In the genomic region with DNA sequence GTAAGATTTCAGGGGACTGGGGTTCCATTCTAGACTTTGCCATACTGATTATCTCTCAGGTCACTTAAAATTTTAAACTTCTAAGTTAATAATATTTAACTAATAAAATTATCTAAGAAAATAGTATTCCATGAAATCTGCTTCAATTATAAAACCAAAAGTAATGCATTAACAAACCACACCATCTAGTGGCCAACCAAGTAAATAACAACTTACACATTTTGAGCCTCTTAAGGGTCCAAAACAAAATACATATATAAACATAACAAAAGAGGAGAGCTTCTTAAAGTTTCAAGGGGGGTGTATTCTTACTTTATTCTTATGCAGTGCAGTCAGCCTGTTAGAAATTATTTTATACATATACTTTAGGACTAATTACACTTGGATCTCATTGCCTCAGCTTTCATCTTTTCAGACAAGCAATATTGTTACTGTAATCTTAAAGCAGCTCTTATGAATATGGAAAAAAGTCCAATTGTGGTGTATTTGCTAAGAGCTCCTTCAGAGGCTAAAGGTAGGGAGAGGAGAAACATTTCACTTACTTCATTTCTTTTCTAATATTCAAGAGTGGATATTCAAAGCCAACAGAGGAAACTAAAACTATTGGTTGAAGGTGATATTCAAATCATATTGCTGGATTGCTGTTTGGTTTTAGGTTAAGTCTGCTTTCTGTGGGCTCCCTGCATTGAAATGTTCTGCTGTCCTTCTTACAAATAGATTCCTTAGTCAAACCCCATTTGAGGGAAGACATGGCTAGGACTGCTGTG, we compare ENCODE assay signal across 1 cellular context.
TF ChIP-seq lines count a peak whose summit lies in the region.

No MANE protein-coding gene starts in this region.

TF ChIP-seq in endothelial cell of umbilical vein, 7 proteins besides CTCF, POLR2A, EP300 and RAD21 (continued from another document):
- no peak for TF ChIP-seq GATA2 (IDR thresholded peaks at IDR 0.05; ENCODE audit: insufficient read depth, insufficient read length, low read depth, low read length)
- no peak for TF ChIP-seq FOS (IDR thresholded peaks at IDR 0.05; ENCODE audit: borderline replicate concordance, insufficient read depth, low read length)
- no peak for TF ChIP-seq EZH2 (IDR thresholded peaks at IDR 0.05; ENCODE audit: borderline replicate concordance, low read depth, low read length, severe bottlenecking)
